8 cellular contexts compared by ENCODE assay signal in the genomic region with DNA sequence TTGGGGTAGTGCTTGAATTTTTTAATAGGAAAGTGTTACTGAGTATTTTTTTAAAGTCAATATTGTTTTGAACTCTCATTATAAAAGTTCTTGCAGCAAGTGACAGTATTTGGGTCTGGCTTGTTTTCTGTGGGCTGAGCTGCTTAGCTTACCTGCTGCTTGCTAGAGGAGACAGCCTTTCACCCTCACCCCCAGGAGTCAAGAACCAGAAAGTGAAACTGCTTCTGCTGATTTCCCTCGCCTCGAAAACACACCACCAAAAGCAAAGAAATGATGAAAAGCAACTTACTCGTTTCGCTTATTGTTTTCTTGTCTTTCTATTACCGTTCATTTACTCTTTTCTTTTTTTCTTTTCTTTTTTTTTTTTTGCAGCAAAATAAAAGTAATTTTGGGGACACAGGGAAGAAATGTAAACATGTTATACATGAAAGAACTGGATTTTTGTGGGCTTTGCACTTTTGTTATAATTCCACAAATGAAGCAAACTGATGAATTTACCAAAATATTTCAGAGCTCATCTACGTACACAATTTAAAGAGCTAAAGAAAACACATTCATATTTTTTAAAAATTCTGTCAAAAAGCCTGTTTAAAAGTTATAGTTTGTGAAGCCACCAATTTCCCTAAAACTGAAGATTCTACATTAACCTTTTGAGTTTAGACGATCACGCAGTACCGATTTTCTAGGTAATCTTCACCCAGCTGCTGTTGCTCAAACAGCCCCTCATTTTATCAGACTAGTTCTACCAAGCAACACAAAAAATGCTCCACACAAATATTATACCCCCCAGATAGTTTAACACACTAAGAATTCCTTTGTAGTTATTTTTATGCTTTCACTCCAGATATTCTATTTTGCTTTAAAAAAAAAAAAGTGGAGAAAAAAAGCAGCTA. TPM values are rescaled to one million over a fixed set of nuclear protein-coding genes. Genes with fewer than 3 reads are reported as not detected.
DNase-seq lines count a peak whose midpoint lies in the region; ATAC-seq and TF ChIP-seq lines count a peak whose summit lies in the region.

No MANE protein-coding gene starts in this region.

- H3K9me3 ChIP-seq in DOHH2 (ENCODE audit: control insufficient read depth, insufficient read depth, low read length) (no peaks in the 10 kb centered on the region), GM23248 (ENCODE audit: low read depth) (no peaks in the 10 kb centered on the region)

- no peaks in the 10 kb centered on the region for H3K27me3 Mint-ChIP-seq in activated CD4-positive, alpha-beta T cell treated with anti-CD3 and anti-CD28 coated beads, Interleukin-2, amount 10 ng/mL, durations not matched to agents 7 days and 5 days

- H4K20me1 ChIP-seq in DOHH2 (ENCODE audit: control insufficient read depth, insufficient read depth, low read depth, low read length) (no peaks in the 10 kb centered on the region), GM23248 (ENCODE audit: insufficient read depth) (no peaks in the 10 kb centered on the region)

- 82 to 93% methylated on average over 9 of the region's 9 CpGs for WGBS in GM23248 (ENCODE audit: low coverage in 1 of 2, low lambda C conversion rate in 2 of 2, missing lambda C conversion rate in 2 of 2), 2 experiments

- no peak for TF ChIP-seq CTCF in DOHH2 (IDR thresholded peaks at IDR 0.05; ENCODE audit: low read depth, low read length, poor library complexity, severe bottlenecking)

- no peak overlapping the region for H2AFZ ChIP-seq in GM23248

- H3K4me3 ChIP-seq in DOHH2 (ENCODE audit: low read length) (0 out of 2 replicates have a peak overlapping the region, but pooled peaks have one; percentile 23), GM23248 (no peak overlapping the region)

- H3K27ac Mint-ChIP-seq in activated CD4-positive, alpha-beta T cell treated with anti-CD3 and anti-CD28 coated beads, Interleukin-2, amount 10 ng/mL, durations not matched to agents 7 days and 5 days, result peak overlapping the region; percentile 96

- H3K9ac ChIP-seq in GM23248, result no peak overlapping the region

- H3K9me2 ChIP-seq in DOHH2 (replicated peaks; ENCODE audit: control insufficient read depth, low read length) (no peaks in the 10 kb centered on the region), GM23248 (ENCODE audit: insufficient read depth) (no peaks in the 10 kb centered on the region)

- H3K4me2 ChIP-seq in DOHH2 (ENCODE audit: low read length) (peak overlapping the region; percentile 48), GM23248 (ENCODE audit: unreplicated experiment) (no peak overlapping the region)

- H3K36me3 ChIP-seq in DOHH2 (ENCODE audit: control insufficient read depth, low read length) (no peaks in the 10 kb centered on the region), GM23248 (ENCODE audit: low read depth) (no peaks in the 10 kb centered on the region)

- in situ Hi-C loops in GM23248 (cut with MboI), result no loop called here

- H3K27me3 ChIP-seq in DOHH2 (ENCODE audit: control insufficient read depth, low read length) (peaks cover 63% of the 10 kb centered on the region), GM23248 (replicated peaks; ENCODE audit: insufficient read depth) (peaks cover 27% of the 10 kb centered on the region; the same call in 1 of the 2 replicates)

- H3K36me3 Mint-ChIP-seq in activated CD4-positive, alpha-beta T cell treated with anti-CD3 and anti-CD28 coated beads, Interleukin-2, amount 10 ng/mL, durations not matched to agents 7 days and 5 days (ENCODE audit: low read depth), result peaks cover 26% of the 10 kb centered on the region

- no peaks in the 10 kb centered on the region for H3K9me3 Mint-ChIP-seq in activated CD4-positive, alpha-beta T cell treated with anti-CD3 and anti-CD28 coated beads, Interleukin-2, amount 10 ng/mL, durations not matched to agents 7 days and 5 days

- H3K4me1 Mint-ChIP-seq in activated CD4-positive, alpha-beta T cell treated with anti-CD3 and anti-CD28 coated beads, Interleukin-2, amount 10 ng/mL, durations not matched to agents 7 days and 5 days, result peaks cover 68% of the 10 kb centered on the region

- H3K4me1 ChIP-seq in DOHH2 (ENCODE audit: control insufficient read depth, low read length), result peaks cover 18% of the 10 kb centered on the region
- H3K4me1 ChIP-seq in GM23248 (ENCODE audit: insufficient read depth), result peaks cover 18% of the 10 kb centered on the region

- CTCF ChIA-PET in activated CD4-positive, alpha-beta T cell treated with anti-CD3 and anti-CD28 coated beads, Interleukin-2, amount 10 ng/mL, durations not matched to agents 7 days and 5 days (lab: Charles Lee), result interaction anchor here (0.8 to 2.9 kb wide), 8 partner anchors 10 to 77 kb away, joined by 3 to 12 read pairs (median 4); no protein-coding TSS in a partner anchor

- peak; percentile 83 for DNase-seq in activated CD4-positive, alpha-beta T cell treated with anti-CD3 and anti-CD28 coated beads, Interleukin-2, amount 10 ng/mL, durations not matched to agents 7 days and 5 days
- DNase-seq in left lobe of liver (ENCODE audit: low spot score), result no peak
- DNase-seq in AG08396 (ENCODE audit: low spot score), result no peak
- no peak for DNase-seq in GM23248

- ATAC-seq in HG02763 (IDR thresholded peaks at IDR 0.05; ENCODE audit: unreplicated experiment), result peak; percentile 74
- peak; percentile 38 for ATAC-seq in left lobe of liver
- no peak for ATAC-seq in HG02981 (IDR thresholded peaks at IDR 0.05; ENCODE audit: unreplicated experiment)
- ATAC-seq in GM18868 (IDR thresholded peaks at IDR 0.05; ENCODE audit: unreplicated experiment), result no peak

- POLR2A ChIA-PET in activated CD4-positive, alpha-beta T cell treated with anti-CD3 and anti-CD28 coated beads, Interleukin-2, amount 10 ng/mL, durations not matched to agents 7 days and 5 days (lab: Charles Lee), result interaction anchor here (0.6 to 1.3 kb wide), 4 partner anchors 26 to 164 kb away, joined by 3 to 13 read pairs (median 6); no protein-coding TSS in a partner anchor

- H3K27ac ChIP-seq in DOHH2 (ENCODE audit: low read depth, low read length) (no peak overlapping the region), GM23248 (no peak overlapping the region)

- peak overlapping the region; percentile 79 for H3K4me3 Mint-ChIP-seq in activated CD4-positive, alpha-beta T cell treated with anti-CD3 and anti-CD28 coated beads, Interleukin-2, amount 10 ng/mL, durations not matched to agents 7 days and 5 days

- H3F3A ChIP-seq in DOHH2 (ENCODE audit: control insufficient read depth, insufficient read depth) (no peaks in the 10 kb centered on the region), GM23248 (ENCODE audit: insufficient read depth) (peaks cover 6% of the 10 kb centered on the region; the same call in 1 of the 2 replicates)

- H3K79me2 ChIP-seq in DOHH2 (ENCODE audit: control insufficient read depth, low read length) (no peaks in the 10 kb centered on the region), GM23248 (ENCODE audit: insufficient read depth) (no peaks in the 10 kb centered on the region)

RNA-seq across cellular contexts. Expression of a gene that starts 1.7 kb away (rescaled TPM):
- 10 to 100 TPM; 46.5 to 49.7 TPM for total RNA-seq in activated CD4-positive, alpha-beta T cell treated with anti-CD3 and anti-CD28 coated beads, Interleukin-2, amount 10 ng/mL, durations not matched to agents 7 days and 5 days
- total RNA-seq in left lobe of liver, result 1.1 TPM
- not detected in 2 replicates for total RNA-seq in GM23248 (2014; rRNA removed; shearing (Covaris generic))
- not detected in 2 replicates for polyA plus RNA-seq in GM23248 (2016; fragmentation: Nextera tagmentation; extraction: Ambion mirVana)

Comparison
In these comparisons a context has a peak if more than half of its experiments do, and no peak if none do; other contexts are left out.
1. ATAC-seq: peak in HG02763 (single experiment) and left lobe of liver (single experiment); none in HG02981 (single experiment) and GM18868 (single experiment).
2. RNA of a gene that starts 1.7 kb away (total RNA-seq): 46.5 to 49.7 TPM in activated CD4-positive, alpha-beta T cell treated with anti-CD3 and anti-CD28 coated beads, Interleukin-2, amount 10 ng/mL, durations not matched to agents 7 days and 5 days; 1.1 TPM in left lobe of liver (single experiment) and not detected in GM23248; every median in the first group is over 10 times any median in the second.